In the genomic region with DNA sequence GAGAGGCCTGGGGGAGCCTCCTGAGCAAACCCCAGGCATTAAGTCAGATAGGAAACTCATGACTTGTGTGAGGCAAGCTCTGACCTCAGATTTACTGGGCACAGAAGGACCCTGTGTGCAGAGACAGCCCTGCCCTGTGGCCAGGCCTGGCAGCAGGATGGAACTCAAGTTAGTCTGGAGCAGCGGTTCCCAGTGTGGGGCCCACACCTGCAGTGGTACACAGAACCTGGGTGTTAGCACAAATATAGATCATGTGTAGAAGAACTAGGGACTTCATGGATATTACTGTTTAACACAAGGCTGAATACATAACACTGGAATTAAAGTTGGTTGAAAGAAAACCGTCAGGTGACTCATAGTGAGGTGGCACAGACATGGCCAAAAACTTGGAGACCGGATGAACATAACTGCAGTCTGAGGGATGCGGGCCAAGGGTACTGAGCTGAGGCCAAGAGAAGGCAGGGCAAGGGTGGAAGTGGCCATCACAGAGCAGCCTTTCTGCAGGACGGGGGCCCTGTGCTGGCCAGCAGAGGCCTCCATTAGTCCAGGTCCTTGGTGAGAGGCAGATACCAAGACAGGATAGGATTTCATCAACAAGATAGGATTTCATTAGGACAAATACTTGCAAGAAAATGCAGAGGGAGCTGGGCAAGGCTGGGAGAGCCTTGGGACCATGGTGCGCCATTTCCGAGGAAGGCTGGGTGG, we compare ENCODE assay signal across 12 cellular contexts. TPM values are rescaled to one million over a fixed set of nuclear protein-coding genes. Genes with fewer than 3 reads are reported as not detected.
DNase-seq lines count a peak whose midpoint lies in the region; ATAC-seq, FAIRE-seq and TF ChIP-seq lines count a peak whose summit lies in the region.
"Had no signal": no experiment of that assay in that cellular context is flagged by ENCODE, and none has a peak within 500 bp of the region (broad histone marks: within the 10 kb centered on the region; RNA-seq: fewer than 3 reads in every experiment).

No MANE protein-coding gene starts in this region.

- FAIRE-seq in bronchial epithelial cell (lab: Jason Lieb, UNC), result no peak

- H3K4me1 ChIP-seq in spleen, result peaks cover 0 to 27% (median 0%) of the 10 kb centered on the region in 6 donors

- H3K4me3 ChIP-seq in bronchial epithelial cell (ENCODE audit: low read depth, low read length), result no peak overlapping the region
- H3K4me3 ChIP-seq in spleen, result no peak overlapping the region

- H3K27ac ChIP-seq in 22Rv1 (peak overlapping the region; percentile 84), spleen (no peak overlapping the region)

- no peak for ATAC-seq in activated T-cell treated with anti-CD3 and anti-CD28 coated beads, Interleukin-2, amount 50 U/mL, for 4 hours
- no peak for ATAC-seq in GM21786 (IDR thresholded peaks at IDR 0.05; ENCODE audit: unreplicated experiment)

- no peak overlapping the region for H3K27ac Mint-ChIP-seq in endothelial cell (ENCODE audit: unreplicated experiment)
- H3K27ac Mint-ChIP-seq: activated naive CD8-positive, alpha-beta T cell treated with anti-CD3 and anti-CD28 coated beads, Interleukin-2, amount 10 ng/mL, durations not matched to agents 7 days and 5 days; nephron had no signal

- H3K9me3 Mint-ChIP-seq in activated T-cell treated with anti-CD3 and anti-CD28 coated beads, Interleukin-2, amount 50 U/mL, for 4 hours, result no peaks in the 10 kb centered on the region
- H3K9me3 Mint-ChIP-seq in endothelial cell (ENCODE audit: unreplicated experiment), result no peaks in the 10 kb centered on the region
- H3K9me3 Mint-ChIP-seq: activated naive CD8-positive, alpha-beta T cell treated with anti-CD3 and anti-CD28 coated beads, Interleukin-2, amount 10 ng/mL, durations not matched to agents 7 days and 5 days; nephron had no signal

- intact Hi-C loops in spleen (cut with DNase I; ENCODE audit: low total_unique reads), result no loop called here

- H3K36me3 Mint-ChIP-seq in activated T-cell treated with anti-CD3 and anti-CD28 coated beads, Interleukin-2, amount 50 U/mL, for 4 hours (ENCODE audit: insufficient read depth), result peaks cover 14% of the 10 kb centered on the region
- peaks cover 6% of the 10 kb centered on the region for H3K36me3 Mint-ChIP-seq in endothelial cell (ENCODE audit: low read depth, unreplicated experiment)

- no peak for TF ChIP-seq POLR2A in spleen (IDR thresholded peaks at IDR 0.05)

- H3K9me3 ChIP-seq in spleen, result no peaks in the 10 kb centered on the region

- TF ChIP-seq CTCF in 22Rv1 (IDR thresholded peaks at IDR 0.05), result no peak
- TF ChIP-seq CTCF in bronchial epithelial cell (IDR thresholded peaks at IDR 0.05; ENCODE audit: insufficient read depth, low read length, severe bottlenecking), result no peak
- TF ChIP-seq CTCF in spleen (IDR thresholded peaks at IDR 0.05 in 8 of 11, conservative IDR thresholded peaks at IDR 0.05 in 3 of 11), result no peak
- TF ChIP-seq CTCF in endothelial cell (IDR thresholded peaks at IDR 0.05; ENCODE audit: unreplicated experiment), result no peak

- no peaks in the 10 kb centered on the region for H3K27me3 Mint-ChIP-seq in activated T-cell treated with anti-CD3 and anti-CD28 coated beads, Interleukin-2, amount 50 U/mL, for 4 hours (ENCODE audit: low read depth)
- peaks cover 2% of the 10 kb centered on the region for H3K27me3 Mint-ChIP-seq in endothelial cell (ENCODE audit: unreplicated experiment)
- H3K27me3 Mint-ChIP-seq: activated naive CD8-positive, alpha-beta T cell treated with anti-CD3 and anti-CD28 coated beads, Interleukin-2, amount 10 ng/mL, durations not matched to agents 7 days and 5 days had no signal

- H3K4me1 Mint-ChIP-seq in activated T-cell treated with anti-CD3 and anti-CD28 coated beads, Interleukin-2, amount 50 U/mL, for 4 hours (ENCODE audit: low read depth), result peaks cover 23% of the 10 kb centered on the region
- no peaks in the 10 kb centered on the region for H3K4me1 Mint-ChIP-seq in endothelial cell (ENCODE audit: unreplicated experiment)
- H3K4me1 Mint-ChIP-seq: nephron had no signal

- H3K36me3 ChIP-seq in bronchial epithelial cell (ENCODE audit: control insufficient read depth, insufficient read depth, low read length), result no peaks in the 10 kb centered on the region
- peaks cover 0 to 80% (median 17%) of the 10 kb centered on the region in 6 donors for H3K36me3 ChIP-seq in spleen

- no peak overlapping the region for H3K4me3 Mint-ChIP-seq in activated T-cell treated with anti-CD3 and anti-CD28 coated beads, Interleukin-2, amount 50 U/mL, for 4 hours
- H3K4me3 Mint-ChIP-seq in endothelial cell (ENCODE audit: unreplicated experiment), result no peak overlapping the region
- H3K4me3 Mint-ChIP-seq: activated naive CD8-positive, alpha-beta T cell treated with anti-CD3 and anti-CD28 coated beads, Interleukin-2, amount 10 ng/mL, durations not matched to agents 7 days and 5 days; nephron had no signal

- peak; percentile 95 for DNase-seq in HS-5 (ENCODE audit: low read depth)
- DNase-seq in bronchial epithelial cell (ENCODE audit: low read depth), result peak; percentile 95
- peak; percentile 66 to 92 for DNase-seq in lung microvascular endothelial cell (ENCODE audit: low read depth in 2 of 2)
- DNase-seq in spleen, result no peak
- no peak for DNase-seq in activated T-cell treated with anti-CD3 and anti-CD28 coated beads, Interleukin-2, amount 50 U/mL, for 4 hours
- DNase-seq in endothelial cell (ENCODE audit: low spot score), result no peak
- DNase-seq: activated naive CD8-positive, alpha-beta T cell treated with anti-CD3 and anti-CD28 coated beads, Interleukin-2, amount 10 ng/mL, durations not matched to agents 7 days and 5 days; DMS153; NCI-H524 treated with DMSO at 0.1 percent for 48 hours had no signal

- WGBS in spleen, 5 donors, result 81 to 92% (median 88%) methylated on average over 7 of the region's 7 CpGs

- H3K27me3 ChIP-seq in bronchial epithelial cell (ENCODE audit: control insufficient read depth, insufficient read depth, low read length) (no peaks in the 10 kb centered on the region), spleen (replicated peaks in 1 of 7) (no peaks in the 10 kb centered on the region)

RNA-seq across cellular contexts. Expression of a gene that starts 40.9 kb away (rescaled TPM):
- total RNA-seq in bronchial epithelial cell (4.7 and 5.5 TPM in 2 replicates), lung microvascular endothelial cell (23.5 and 27.0 TPM in 2 replicates), spleen (10 to 100 TPM in 3 of 7 donors, 1 to 10 TPM in 4; 4.8 to 11.8 (median 9.4) TPM), endothelial cell (ENCODE audit: unreplicated experiment) (1.1 TPM)
- 1 to 10 TPM; 1.4 to 3.4 (median 2.7) TPM for polyA plus RNA-seq in spleen
- total RNA-seq in activated T-cell treated with anti-CD3 and anti-CD28 coated beads, Interleukin-2, amount 50 U/mL, for 4 hours, result 1 to 10 TPM; 2.1 to 3.8 (median 3.0) TPM

RNA-seq across cellular contexts. Expression of a gene that starts 42.6 kb away (rescaled TPM):
- total RNA-seq in bronchial epithelial cell (7.9 and 8.2 TPM in 2 replicates), lung microvascular endothelial cell (7.2 and 8.9 TPM in 2 replicates), spleen (10 to 100 TPM; 32.8 to 56.1 (median 48.6) TPM), endothelial cell (ENCODE audit: unreplicated experiment) (41.2 TPM)
- polyA plus RNA-seq in spleen, result 10 to 100 TPM; 15.4 to 20.4 (median 16.2) TPM
- 10 to 100 TPM; 66.5 to 70.2 (median 66.5) TPM for total RNA-seq in activated T-cell treated with anti-CD3 and anti-CD28 coated beads, Interleukin-2, amount 50 U/mL, for 4 hours

Comparison
In these comparisons a context has a peak if more than half of its experiments do, and no peak if none do; other contexts are left out.
1. DNase-seq: peak in HS-5 (single experiment), bronchial epithelial cell (single experiment) and lung microvascular endothelial cell (2 of 2); none in spleen (single experiment), activated T-cell treated with anti-CD3 and anti-CD28 coated beads, Interleukin-2, amount 50 U/mL, for 4 hours (single experiment) and endothelial cell (single experiment).